ENCODE assay signal across 4 cellular contexts in the genomic region with DNA sequence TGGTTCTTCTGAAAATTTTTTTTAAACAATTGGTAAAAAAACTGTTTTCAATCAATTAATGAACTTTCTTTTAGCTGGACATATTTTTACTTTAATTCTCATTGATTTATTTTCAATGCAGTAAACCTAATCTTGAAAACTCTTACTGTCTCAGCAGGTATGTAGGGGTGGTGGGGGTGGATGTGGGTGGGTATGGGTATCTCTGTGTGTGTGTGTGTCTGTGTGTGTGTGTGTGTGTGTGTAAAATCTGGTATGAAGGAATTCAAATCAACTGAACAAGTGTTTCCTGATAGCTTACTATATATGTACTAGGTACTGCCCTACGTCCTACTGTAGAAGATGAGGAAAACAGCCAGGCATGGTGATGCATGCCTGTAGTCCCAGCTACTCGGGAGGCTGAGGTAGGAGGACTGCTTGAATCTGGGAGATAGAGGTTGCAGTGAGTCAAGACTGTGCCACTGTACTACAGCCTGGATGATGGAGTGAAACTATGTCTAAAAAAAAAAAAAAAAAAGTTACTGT.
TF ChIP-seq lines count a peak whose summit lies in the region.

No MANE protein-coding gene starts in this region.

TF ChIP-seq in SK-N-SH, 30 proteins besides CTCF, POLR2A, EP300 and RAD21:
- TF ChIP-seq, protein P1, sequence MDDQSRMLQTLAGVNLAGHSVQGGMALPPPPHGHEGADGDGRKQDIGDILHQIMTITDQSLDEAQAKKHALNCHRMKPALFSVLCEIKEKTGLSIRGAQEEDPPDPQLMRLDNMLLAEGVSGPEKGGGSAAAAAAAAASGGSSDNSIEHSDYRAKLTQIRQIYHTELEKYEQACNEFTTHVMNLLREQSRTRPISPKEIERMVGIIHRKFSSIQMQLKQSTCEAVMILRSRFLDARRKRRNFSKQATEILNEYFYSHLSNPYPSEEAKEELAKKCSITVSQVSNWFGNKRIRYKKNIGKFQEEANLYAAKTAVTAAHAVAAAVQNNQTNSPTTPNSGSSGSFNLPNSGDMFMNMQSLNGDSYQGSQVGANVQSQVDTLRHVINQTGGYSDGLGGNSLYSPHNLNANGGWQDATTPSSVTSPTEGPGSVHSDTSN (IDR thresholded peaks at IDR 0.05), result no peak
- no peak for TF ChIP-seq FOXJ3 (CRISPR knock-in tag; IDR thresholded peaks at IDR 0.05)
- TF ChIP-seq YY1 (IDR thresholded peaks at IDR 0.05; ENCODE audit: low read depth), result no peak

TF ChIP-seq in SK-N-SH treated with all-trans-retinoic acid at 6 μM for 48 hours, 23 proteins besides CTCF, POLR2A, EP300 and RAD21 (continues in another document):
- TF ChIP-seq ZNF70 (CRISPR knock-in tag; IDR thresholded peaks at IDR 0.05) (no peak), TCF4 (CRISPR knock-in tag; IDR thresholded peaks at IDR 0.05; ENCODE audit: borderline replicate concordance) (no peak), ESRRG (CRISPR knock-in tag; IDR thresholded peaks at IDR 0.05) (no peak), CSDC2 (CRISPR knock-in tag; IDR thresholded peaks at IDR 0.05) (no peak), ZC3H10 (CRISPR knock-in tag; IDR thresholded peaks at IDR 0.05) (no peak), RARB (CRISPR knock-in tag; IDR thresholded peaks at IDR 0.05) (no peak), ZFP3 (CRISPR knock-in tag; IDR thresholded peaks at IDR 0.05) (no peak), SNAI2 (CRISPR knock-in tag; IDR thresholded peaks at IDR 0.05) (no peak), ARNTL (CRISPR knock-in tag; IDR thresholded peaks at IDR 0.05; ENCODE audit: borderline replicate concordance, low read depth) (no peak), OSR1 (CRISPR knock-in tag; IDR thresholded peaks at IDR 0.05) (no peak), PPARA (CRISPR knock-in tag; IDR thresholded peaks at IDR 0.05; ENCODE audit: borderline replicate concordance) (no peak), BACH2 (CRISPR knock-in tag; IDR thresholded peaks at IDR 0.05; ENCODE audit: borderline replicate concordance) (no peak), GLIS3 (CRISPR knock-in tag; IDR thresholded peaks at IDR 0.05) (no peak), ZNF565 (CRISPR knock-in tag; conservative IDR thresholded peaks at IDR 0.05; ENCODE audit: low read depth) (no peak)
- TF ChIP-seq, protein P2, sequence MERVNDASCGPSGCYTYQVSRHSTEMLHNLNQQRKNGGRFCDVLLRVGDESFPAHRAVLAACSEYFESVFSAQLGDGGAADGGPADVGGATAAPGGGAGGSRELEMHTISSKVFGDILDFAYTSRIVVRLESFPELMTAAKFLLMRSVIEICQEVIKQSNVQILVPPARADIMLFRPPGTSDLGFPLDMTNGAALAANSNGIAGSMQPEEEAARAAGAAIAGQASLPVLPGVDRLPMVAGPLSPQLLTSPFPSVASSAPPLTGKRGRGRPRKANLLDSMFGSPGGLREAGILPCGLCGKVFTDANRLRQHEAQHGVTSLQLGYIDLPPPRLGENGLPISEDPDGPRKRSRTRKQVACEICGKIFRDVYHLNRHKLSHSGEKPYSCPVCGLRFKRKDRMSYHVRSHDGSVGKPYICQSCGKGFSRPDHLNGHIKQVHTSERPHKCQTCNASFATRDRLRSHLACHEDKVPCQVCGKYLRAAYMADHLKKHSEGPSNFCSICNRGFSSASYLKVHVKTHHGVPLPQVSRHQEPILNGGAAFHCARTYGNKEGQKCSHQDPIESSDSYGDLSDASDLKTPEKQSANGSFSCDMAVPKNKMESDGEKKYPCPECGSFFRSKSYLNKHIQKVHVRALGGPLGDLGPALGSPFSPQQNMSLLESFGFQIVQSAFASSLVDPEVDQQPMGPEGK (CRISPR knock-in tag; IDR thresholded peaks at IDR 0.05; ENCODE audit: borderline replicate concordance), result no peak
- TF ChIP-seq, protein P3, sequence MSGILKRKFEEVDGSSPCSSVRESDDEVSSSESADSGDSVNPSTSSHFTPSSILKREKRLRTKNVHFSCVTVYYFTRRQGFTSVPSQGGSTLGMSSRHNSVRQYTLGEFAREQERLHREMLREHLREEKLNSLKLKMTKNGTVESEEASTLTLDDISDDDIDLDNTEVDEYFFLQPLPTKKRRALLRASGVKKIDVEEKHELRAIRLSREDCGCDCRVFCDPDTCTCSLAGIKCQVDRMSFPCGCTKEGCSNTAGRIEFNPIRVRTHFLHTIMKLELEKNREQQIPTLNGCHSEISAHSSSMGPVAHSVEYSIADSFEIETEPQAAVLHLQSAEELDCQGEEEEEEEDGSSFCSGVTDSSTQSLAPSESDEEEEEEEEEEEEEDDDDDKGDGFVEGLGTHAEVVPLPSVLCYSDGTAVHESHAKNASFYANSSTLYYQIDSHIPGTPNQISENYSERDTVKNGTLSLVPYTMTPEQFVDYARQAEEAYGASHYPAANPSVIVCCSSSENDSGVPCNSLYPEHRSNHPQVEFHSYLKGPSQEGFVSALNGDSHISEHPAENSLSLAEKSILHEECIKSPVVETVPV (CRISPR knock-in tag; IDR thresholded peaks at IDR 0.05), result no peak
- TF ChIP-seq, protein P4, sequence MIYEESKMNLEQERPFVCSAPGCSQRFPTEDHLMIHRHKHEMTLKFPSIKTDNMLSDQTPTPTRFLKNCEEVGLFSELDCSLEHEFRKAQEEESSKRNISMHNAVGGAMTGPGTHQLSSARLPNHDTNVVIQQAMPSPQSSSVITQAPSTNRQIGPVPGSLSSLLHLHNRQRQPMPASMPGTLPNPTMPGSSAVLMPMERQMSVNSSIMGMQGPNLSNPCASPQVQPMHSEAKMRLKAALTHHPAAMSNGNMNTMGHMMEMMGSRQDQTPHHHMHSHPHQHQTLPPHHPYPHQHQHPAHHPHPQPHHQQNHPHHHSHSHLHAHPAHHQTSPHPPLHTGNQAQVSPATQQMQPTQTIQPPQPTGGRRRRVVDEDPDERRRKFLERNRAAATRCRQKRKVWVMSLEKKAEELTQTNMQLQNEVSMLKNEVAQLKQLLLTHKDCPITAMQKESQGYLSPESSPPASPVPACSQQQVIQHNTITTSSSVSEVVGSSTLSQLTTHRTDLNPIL (CRISPR knock-in tag; IDR thresholded peaks at IDR 0.05; ENCODE audit: low read depth), result no peak

TF ChIP-seq in IMR-90, 13 proteins besides CTCF, POLR2A, EP300 and RAD21:
- no peak for TF ChIP-seq RCOR1 (IDR thresholded peaks at IDR 0.05; ENCODE audit: insufficient replicate concordance, low read length)
- TF ChIP-seq CEBPB (IDR thresholded peaks at IDR 0.05; ENCODE audit: low read depth, low read length), result no peak
- TF ChIP-seq, protein P5, sequence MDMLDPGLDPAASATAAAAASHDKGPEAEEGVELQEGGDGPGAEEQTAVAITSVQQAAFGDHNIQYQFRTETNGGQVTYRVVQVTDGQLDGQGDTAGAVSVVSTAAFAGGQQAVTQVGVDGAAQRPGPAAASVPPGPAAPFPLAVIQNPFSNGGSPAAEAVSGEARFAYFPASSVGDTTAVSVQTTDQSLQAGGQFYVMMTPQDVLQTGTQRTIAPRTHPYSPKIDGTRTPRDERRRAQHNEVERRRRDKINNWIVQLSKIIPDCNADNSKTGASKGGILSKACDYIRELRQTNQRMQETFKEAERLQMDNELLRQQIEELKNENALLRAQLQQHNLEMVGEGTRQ (IDR thresholded peaks at IDR 0.05; ENCODE audit: low read depth, low read length), result no peak
- no peak for TF ChIP-seq SMC3 (IDR thresholded peaks at IDR 0.05; ENCODE audit: low read depth, low read length)
- TF ChIP-seq MAZ (IDR thresholded peaks at IDR 0.05; ENCODE audit: borderline replicate concordance, low read depth, low read length), result no peak
- no peak for TF ChIP-seq FOS (IDR thresholded peaks at IDR 0.05; ENCODE audit: low read depth, low read length)
- TF ChIP-seq, protein P6, sequence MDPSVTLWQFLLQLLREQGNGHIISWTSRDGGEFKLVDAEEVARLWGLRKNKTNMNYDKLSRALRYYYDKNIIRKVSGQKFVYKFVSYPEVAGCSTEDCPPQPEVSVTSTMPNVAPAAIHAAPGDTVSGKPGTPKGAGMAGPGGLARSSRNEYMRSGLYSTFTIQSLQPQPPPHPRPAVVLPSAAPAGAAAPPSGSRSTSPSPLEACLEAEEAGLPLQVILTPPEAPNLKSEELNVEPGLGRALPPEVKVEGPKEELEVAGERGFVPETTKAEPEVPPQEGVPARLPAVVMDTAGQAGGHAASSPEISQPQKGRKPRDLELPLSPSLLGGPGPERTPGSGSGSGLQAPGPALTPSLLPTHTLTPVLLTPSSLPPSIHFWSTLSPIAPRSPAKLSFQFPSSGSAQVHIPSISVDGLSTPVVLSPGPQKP (IDR thresholded peaks at IDR 0.05; ENCODE audit: borderline replicate concordance, low read depth, low read length), result no peak
- TF ChIP-seq MAFK (IDR thresholded peaks at IDR 0.05; ENCODE audit: low read depth, low read length), result no peak
- no peak for TF ChIP-seq MXI1 (IDR thresholded peaks at IDR 0.05; ENCODE audit: borderline replicate concordance, low read depth, low read length)
- no peak for TF ChIP-seq RFX5 (IDR thresholded peaks at IDR 0.05; ENCODE audit: low read depth, low read length)
- TF ChIP-seq BHLHE40 (IDR thresholded peaks at IDR 0.05; ENCODE audit: low read depth, low read length), result no peak
- TF ChIP-seq NFE2L2 (IDR thresholded peaks at IDR 0.05; ENCODE audit: low read depth, low read length), result no peak
- TF ChIP-seq CHD1 (IDR thresholded peaks at IDR 0.05; ENCODE audit: low read depth, low read length), result no peak

TF ChIP-seq in K562, 482 proteins besides CTCF, POLR2A, EP300 and RAD21:
- peak; percentile 33 for TF ChIP-seq EGR1 (conservative IDR thresholded peaks at IDR 0.05)
- TF ChIP-seq RBM17 (IDR thresholded peaks at IDR 0.05; ENCODE audit: borderline replicate concordance, low read depth, low read length), result no peak
- TF ChIP-seq, protein P7, sequence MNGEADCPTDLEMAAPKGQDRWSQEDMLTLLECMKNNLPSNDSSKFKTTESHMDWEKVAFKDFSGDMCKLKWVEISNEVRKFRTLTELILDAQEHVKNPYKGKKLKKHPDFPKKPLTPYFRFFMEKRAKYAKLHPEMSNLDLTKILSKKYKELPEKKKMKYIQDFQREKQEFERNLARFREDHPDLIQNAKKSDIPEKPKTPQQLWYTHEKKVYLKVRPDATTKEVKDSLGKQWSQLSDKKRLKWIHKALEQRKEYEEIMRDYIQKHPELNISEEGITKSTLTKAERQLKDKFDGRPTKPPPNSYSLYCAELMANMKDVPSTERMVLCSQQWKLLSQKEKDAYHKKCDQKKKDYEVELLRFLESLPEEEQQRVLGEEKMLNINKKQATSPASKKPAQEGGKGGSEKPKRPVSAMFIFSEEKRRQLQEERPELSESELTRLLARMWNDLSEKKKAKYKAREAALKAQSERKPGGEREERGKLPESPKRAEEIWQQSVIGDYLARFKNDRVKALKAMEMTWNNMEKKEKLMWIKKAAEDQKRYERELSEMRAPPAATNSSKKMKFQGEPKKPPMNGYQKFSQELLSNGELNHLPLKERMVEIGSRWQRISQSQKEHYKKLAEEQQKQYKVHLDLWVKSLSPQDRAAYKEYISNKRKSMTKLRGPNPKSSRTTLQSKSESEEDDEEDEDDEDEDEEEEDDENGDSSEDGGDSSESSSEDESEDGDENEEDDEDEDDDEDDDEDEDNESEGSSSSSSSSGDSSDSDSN (IDR thresholded peaks at IDR 0.05; ENCODE audit: borderline replicate concordance in 1 of 2, low read depth in 2 of 2, low read length in 2 of 2), result no peak
- TF ChIP-seq TAF9B (IDR thresholded peaks at IDR 0.05; ENCODE audit: partially characterized antibody), result no peak
- TF ChIP-seq, protein P8, sequence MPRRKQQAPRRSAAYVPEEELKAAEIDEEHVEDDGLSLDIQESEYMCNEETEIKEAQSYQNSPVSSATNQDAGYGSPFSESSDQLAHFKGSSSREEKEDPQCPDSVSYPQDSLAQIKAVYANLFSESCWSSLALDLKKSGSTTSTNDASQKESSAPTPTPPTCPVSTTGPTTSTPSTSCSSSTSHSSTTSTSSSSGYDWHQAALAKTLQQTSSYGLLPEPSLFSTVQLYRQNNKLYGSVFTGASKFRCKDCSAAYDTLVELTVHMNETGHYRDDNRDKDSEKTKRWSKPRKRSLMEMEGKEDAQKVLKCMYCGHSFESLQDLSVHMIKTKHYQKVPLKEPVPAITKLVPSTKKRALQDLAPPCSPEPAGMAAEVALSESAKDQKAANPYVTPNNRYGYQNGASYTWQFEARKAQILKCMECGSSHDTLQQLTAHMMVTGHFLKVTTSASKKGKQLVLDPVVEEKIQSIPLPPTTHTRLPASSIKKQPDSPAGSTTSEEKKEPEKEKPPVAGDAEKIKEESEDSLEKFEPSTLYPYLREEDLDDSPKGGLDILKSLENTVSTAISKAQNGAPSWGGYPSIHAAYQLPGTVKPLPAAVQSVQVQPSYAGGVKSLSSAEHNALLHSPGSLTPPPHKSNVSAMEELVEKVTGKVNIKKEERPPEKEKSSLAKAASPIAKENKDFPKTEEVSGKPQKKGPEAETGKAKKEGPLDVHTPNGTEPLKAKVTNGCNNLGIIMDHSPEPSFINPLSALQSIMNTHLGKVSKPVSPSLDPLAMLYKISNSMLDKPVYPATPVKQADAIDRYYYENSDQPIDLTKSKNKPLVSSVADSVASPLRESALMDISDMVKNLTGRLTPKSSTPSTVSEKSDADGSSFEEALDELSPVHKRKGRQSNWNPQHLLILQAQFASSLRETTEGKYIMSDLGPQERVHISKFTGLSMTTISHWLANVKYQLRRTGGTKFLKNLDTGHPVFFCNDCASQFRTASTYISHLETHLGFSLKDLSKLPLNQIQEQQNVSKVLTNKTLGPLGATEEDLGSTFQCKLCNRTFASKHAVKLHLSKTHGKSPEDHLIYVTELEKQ (CRISPR knock-in tag; IDR thresholded peaks at IDR 0.05), result no peak
